In the genomic region with DNA sequence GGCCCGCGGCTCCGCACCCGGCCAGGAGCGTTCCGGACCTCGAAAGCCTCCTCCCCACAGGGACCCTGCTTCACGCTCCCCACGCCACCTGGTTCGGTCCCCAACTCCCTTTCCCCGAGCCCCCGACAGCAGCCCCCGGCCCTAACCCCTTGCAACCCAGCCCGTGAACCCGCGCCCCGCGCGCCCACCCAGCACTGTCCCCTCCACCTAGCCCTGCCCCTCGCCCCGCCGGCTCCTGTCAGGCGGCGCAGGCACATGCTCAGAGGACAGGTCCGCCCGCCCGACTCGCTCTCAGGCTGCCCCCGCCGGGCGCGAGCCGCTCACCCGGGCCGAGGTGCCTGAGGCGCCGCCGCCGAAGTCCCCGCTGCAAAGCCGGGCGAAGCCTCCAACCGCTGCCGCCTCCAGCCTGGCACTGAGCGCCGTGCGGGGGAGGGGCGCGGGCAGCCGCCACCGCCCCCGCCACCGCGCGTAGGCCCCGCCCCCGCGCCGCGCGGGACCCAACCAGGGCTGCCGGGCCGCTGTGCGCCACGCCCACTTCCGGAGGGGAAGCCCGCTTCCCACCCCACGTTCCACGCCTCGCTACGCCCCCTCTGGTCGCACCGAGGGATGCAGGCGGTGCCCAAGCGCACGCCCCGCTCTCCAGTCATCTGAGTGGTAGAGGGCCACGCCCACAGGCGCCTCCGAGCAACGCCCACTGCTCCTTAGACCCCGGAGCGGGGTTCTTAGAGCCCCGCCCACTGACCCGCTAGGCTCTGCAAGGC, we compare ENCODE assay signal across 1 cellular context.
TF ChIP-seq lines count a peak whose summit lies in the region.

Gene CORO1C, minus strand, starts transcription at position 414 of the 761 bp plus-strand sequence. CDS start 30,200 bp downstream, outside the sequence.

TF ChIP-seq in HepG2, 621 proteins besides CTCF, POLR2A, EP300 and RAD21 (continued from another document and continues in another):
- TF ChIP-seq ZNF710 (CRISPR knock-in tag; IDR thresholded peaks at IDR 0.05; ENCODE audit: borderline replicate concordance) (peak; percentile 29; the same call in 1 of the 2 replicates), KLF9 (CRISPR knock-in tag; IDR thresholded peaks at IDR 0.05; ENCODE audit: low read depth) (peak; percentile 86), JDP2 (CRISPR knock-in tag; IDR thresholded peaks at IDR 0.05; ENCODE audit: borderline replicate concordance) (no peak), TFE3 (CRISPR knock-in tag; IDR thresholded peaks at IDR 0.05) (0 out of 2 replicates have a peak, but pooled peaks have one; percentile 24), ZBTB2 (CRISPR knock-in tag; IDR thresholded peaks at IDR 0.05; ENCODE audit: low read depth) (0 out of 2 replicates have a peak, but pooled peaks have one; percentile 42), NCOR1 (IDR thresholded peaks at IDR 0.05; ENCODE audit: borderline replicate concordance, low read length) (peak; percentile 13; the same call in 1 of the 2 replicates), ZFX (CRISPR knock-in tag; IDR thresholded peaks at IDR 0.05; ENCODE audit: low read depth) (peak; percentile 44; the same call in 1 of the 2 replicates), ZBTB14 (CRISPR knock-in tag; IDR thresholded peaks at IDR 0.05) (no peak), ZSCAN31 (CRISPR knock-in tag; IDR thresholded peaks at IDR 0.05; ENCODE audit: low read depth) (peak; percentile 45; the same call in 1 of the 2 replicates), ZNF205 (CRISPR knock-in tag; IDR thresholded peaks at IDR 0.05) (peak; percentile 56; the same call in 1 of the 2 replicates), DNMT3B (CRISPR knock-in tag; conservative IDR thresholded peaks at IDR 0.05) (no peak), ELF3 (CRISPR knock-in tag; IDR thresholded peaks at IDR 0.05) (peak; percentile 67; the same call in 1 of the 2 replicates), ZNF614 (CRISPR knock-in tag; IDR thresholded peaks at IDR 0.05; ENCODE audit: borderline replicate concordance) (0 out of 2 replicates have a peak, but pooled peaks have one; percentile 38), KDM2A (CRISPR knock-in tag; IDR thresholded peaks at IDR 0.05; ENCODE audit: borderline replicate concordance, low read depth) (peak; percentile 66; the same call in 1 of the 2 replicates), PATZ1 (CRISPR knock-in tag; IDR thresholded peaks at IDR 0.05) (peak; percentile 84), TFDP1 (CRISPR knock-in tag; IDR thresholded peaks at IDR 0.05; ENCODE audit: borderline replicate concordance) (peak; percentile 73; the same call in 1 of the 2 replicates), AGO1 (IDR thresholded peaks at IDR 0.05; ENCODE audit: low read depth, low read length, poor library complexity, severe bottlenecking) (peak; percentile 42), ATF7-NPFF (CRISPR knock-in tag; IDR thresholded peaks at IDR 0.05; ENCODE audit: low read depth) (peak; percentile 53), ZGPAT (CRISPR knock-in tag; IDR thresholded peaks at IDR 0.05) (peak; percentile 76), POGZ (CRISPR knock-in tag; IDR thresholded peaks at IDR 0.05) (peak; percentile 92), JUND (CRISPR knock-in tag; IDR thresholded peaks at IDR 0.05) (0 out of 2 replicates have a peak, but pooled peaks have one; percentile 23), MED1 (CRISPR knock-in tag; IDR thresholded peaks at IDR 0.05) (peak; percentile 69), DMAP1 (CRISPR knock-in tag; IDR thresholded peaks at IDR 0.05) (peak; percentile 43; the same call in 1 of the 2 replicates), ZNF577 (CRISPR knock-in tag; IDR thresholded peaks at IDR 0.05; ENCODE audit: borderline replicate concordance, low read depth) (no peak), E2F1 (CRISPR knock-in tag; IDR thresholded peaks at IDR 0.05) (no peak), HMGA1 (CRISPR knock-in tag; conservative IDR thresholded peaks at IDR 0.05) (no peak), FOXK2 (IDR thresholded peaks at IDR 0.05) (no peak), POLR2G (IDR thresholded peaks at IDR 0.05; ENCODE audit: low read depth, low read length) (peak; percentile 83), GABPA (IDR thresholded peaks at IDR 0.05; ENCODE audit: low read depth, low read length) (peak; percentile 79), GABPA (CRISPR knock-in tag; IDR thresholded peaks at IDR 0.05; ENCODE audit: low read depth) (peak; percentile 72)
- TF ChIP-seq, protein P1, sequence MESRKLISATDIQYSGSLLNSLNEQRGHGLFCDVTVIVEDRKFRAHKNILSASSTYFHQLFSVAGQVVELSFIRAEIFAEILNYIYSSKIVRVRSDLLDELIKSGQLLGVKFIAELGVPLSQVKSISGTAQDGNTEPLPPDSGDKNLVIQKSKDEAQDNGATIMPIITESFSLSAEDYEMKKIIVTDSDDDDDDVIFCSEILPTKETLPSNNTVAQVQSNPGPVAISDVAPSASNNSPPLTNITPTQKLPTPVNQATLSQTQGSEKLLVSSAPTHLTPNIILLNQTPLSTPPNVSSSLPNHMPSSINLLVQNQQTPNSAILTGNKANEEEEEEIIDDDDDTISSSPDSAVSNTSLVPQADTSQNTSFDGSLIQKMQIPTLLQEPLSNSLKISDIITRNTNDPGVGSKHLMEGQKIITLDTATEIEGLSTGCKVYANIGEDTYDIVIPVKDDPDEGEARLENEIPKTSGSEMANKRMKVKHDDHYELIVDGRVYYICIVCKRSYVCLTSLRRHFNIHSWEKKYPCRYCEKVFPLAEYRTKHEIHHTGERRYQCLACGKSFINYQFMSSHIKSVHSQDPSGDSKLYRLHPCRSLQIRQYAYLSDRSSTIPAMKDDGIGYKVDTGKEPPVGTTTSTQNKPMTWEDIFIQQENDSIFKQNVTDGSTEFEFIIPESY (CRISPR knock-in tag; IDR thresholded peaks at IDR 0.05), result peak; percentile 25; the same call in 1 of the 2 replicates
- TF ChIP-seq, protein P2, sequence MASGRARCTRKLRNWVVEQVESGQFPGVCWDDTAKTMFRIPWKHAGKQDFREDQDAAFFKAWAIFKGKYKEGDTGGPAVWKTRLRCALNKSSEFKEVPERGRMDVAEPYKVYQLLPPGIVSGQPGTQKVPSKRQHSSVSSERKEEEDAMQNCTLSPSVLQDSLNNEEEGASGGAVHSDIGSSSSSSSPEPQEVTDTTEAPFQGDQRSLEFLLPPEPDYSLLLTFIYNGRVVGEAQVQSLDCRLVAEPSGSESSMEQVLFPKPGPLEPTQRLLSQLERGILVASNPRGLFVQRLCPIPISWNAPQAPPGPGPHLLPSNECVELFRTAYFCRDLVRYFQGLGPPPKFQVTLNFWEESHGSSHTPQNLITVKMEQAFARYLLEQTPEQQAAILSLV (CRISPR knock-in tag; IDR thresholded peaks at IDR 0.05; ENCODE audit: borderline replicate concordance), result peak; percentile 69; the same call in 1 of the 2 replicates
- TF ChIP-seq, protein P3, sequence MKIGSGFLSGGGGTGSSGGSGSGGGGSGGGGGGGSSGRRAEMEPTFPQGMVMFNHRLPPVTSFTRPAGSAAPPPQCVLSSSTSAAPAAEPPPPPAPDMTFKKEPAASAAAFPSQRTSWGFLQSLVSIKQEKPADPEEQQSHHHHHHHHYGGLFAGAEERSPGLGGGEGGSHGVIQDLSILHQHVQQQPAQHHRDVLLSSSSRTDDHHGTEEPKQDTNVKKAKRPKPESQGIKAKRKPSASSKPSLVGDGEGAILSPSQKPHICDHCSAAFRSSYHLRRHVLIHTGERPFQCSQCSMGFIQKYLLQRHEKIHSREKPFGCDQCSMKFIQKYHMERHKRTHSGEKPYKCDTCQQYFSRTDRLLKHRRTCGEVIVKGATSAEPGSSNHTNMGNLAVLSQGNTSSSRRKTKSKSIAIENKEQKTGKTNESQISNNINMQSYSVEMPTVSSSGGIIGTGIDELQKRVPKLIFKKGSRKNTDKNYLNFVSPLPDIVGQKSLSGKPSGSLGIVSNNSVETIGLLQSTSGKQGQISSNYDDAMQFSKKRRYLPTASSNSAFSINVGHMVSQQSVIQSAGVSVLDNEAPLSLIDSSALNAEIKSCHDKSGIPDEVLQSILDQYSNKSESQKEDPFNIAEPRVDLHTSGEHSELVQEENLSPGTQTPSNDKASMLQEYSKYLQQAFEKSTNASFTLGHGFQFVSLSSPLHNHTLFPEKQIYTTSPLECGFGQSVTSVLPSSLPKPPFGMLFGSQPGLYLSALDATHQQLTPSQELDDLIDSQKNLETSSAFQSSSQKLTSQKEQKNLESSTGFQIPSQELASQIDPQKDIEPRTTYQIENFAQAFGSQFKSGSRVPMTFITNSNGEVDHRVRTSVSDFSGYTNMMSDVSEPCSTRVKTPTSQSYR (CRISPR knock-in tag; IDR thresholded peaks at IDR 0.05; ENCODE audit: borderline replicate concordance), result peak; percentile 87
